In the genomic region with DNA sequence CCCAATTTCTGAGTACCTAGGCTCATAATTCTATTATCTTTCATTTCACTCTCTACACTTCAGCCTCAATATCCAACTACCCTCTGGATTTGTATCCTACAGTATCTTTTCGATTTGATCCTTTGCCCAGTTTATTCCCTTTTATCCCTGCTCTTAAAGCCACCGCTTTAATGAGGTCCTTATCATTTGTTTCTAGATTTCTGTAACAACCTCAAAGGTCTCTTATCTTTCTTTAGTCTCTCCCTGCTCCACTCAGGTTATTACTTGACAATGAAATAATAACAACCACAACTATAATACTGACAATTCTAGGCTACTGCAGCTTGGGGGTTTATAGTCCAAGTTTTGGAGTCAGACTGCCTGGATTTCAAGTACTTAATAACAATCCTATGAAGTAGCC, we compare ENCODE assay signal across 23 cellular contexts. TPM values are rescaled to one million over a fixed set of nuclear protein-coding genes. Genes with fewer than 3 reads are reported as not detected.
DNase-seq lines count a peak whose midpoint lies in the region; FAIRE-seq and TF ChIP-seq lines count a peak whose summit lies in the region.
"Had no signal": no experiment of that assay in that cellular context is flagged by ENCODE, and none has a peak within 500 bp of the region (broad histone marks: within the 10 kb centered on the region; RNA-seq: fewer than 3 reads in every experiment).

No MANE protein-coding gene starts in this region.

- H3K4me1 ChIP-seq in HEK293 (ENCODE audit: control insufficient read depth, insufficient read depth, low read length) (peaks cover 20% of the 10 kb centered on the region), small intestine (ENCODE audit: control insufficient read depth in 2 of 2, insufficient read depth in 1 of 2, low read depth in 1 of 2, low read length in 1 of 2) (peaks cover 0 to under 1% of the 10 kb centered on the region in 2 donors)

- DNase-seq in NCI-H2227 treated with DMSO at 0.1 percent for 48 hours (lab: John Stamatoyannopoulos, UW) (peak; percentile 63), NCI-H2227 (lab: John Stamatoyannopoulos, UW; ENCODE audit: unreplicated experiment) (no peak), small intestine (peak; percentile 68), T-helper 9 cell (no peak), DMS79 treated with DMSO at 0.1 percent for 48 hours (lab: John Stamatoyannopoulos, UW) (no peak)
- DNase-seq: AML-193; Caco-2; Calu3; CD4-positive, alpha-beta T cell; CD8-positive, alpha-beta T cell; DND-41; EL; GDM1 had no signal

- H3K36me3 ChIP-seq in HEK293 (ENCODE audit: control insufficient read depth in 2 of 2, insufficient read depth in 1 of 2, low read length in 2 of 2) (no peaks in the 10 kb centered on the region), small intestine (ENCODE audit: control insufficient read depth in 2 of 2, insufficient read depth in 2 of 2, low read length in 2 of 2) (no peaks in the 10 kb centered on the region)
- H3K36me3 ChIP-seq: BLaER1 treated with 17β-estradiol and CSF1 and Interleukin-3, amounts not matched to agents 10 nM and 100 nM had no signal

- peak; percentile 5 for FAIRE-seq in small intestine (lab: Jason Lieb, UNC)
- FAIRE-seq: A549, D721Med, GM12878, GM12892, GM18507, GM19239 had no signal

- H3K4me3 ChIP-seq in HEK293 (ENCODE audit: low read depth, low read length) (no peak overlapping the region), small intestine (ENCODE audit: low read depth in 1 of 2, low read length in 2 of 2) (no peak overlapping the region)
- H3K4me3 ChIP-seq: A549; BLaER1 treated with 17β-estradiol and CSF1 and Interleukin-3, amounts not matched to agents 10 nM and 100 nM; GM12878 had no signal

- 18 to 66% (median 38%) methylated on average over 2 of the region's 2 CpGs for WGBS in small intestine, 3 donors

- CTCF ChIA-PET in HEK293 (lab: Yijun Ruan, JAX): interaction anchor here (0.7 kb wide), 1 partner anchor 46 kb away, joined by 3 read pairs; no protein-coding TSS in a partner anchor

- H3K9me3 ChIP-seq in HEK293 (ENCODE audit: control insufficient read depth, insufficient read depth, low read depth, low read length): no peaks in the 10 kb centered on the region
- H3K9me3 ChIP-seq in small intestine (ENCODE audit: control insufficient read depth, low read depth): no peaks in the 10 kb centered on the region
- H3K9me3 ChIP-seq: A549; BLaER1 treated with 17β-estradiol and CSF1 and Interleukin-3, amounts not matched to agents 10 nM and 100 nM; Caco-2 had no signal

- H3K27ac ChIP-seq in HEK293 (ENCODE audit: extremely low read depth, low read depth, low read length) (no peak overlapping the region), small intestine (ENCODE audit: low read depth in 1 of 2, low read length in 1 of 2) (no peak overlapping the region)
- H3K27ac ChIP-seq: 22Rv1; A549; BLaER1 treated with 17β-estradiol and CSF1 and Interleukin-3, amounts not matched to agents 10 nM and 100 nM; C4-2B had no signal

- no peaks in the 10 kb centered on the region for H3K27me3 ChIP-seq in small intestine (ENCODE audit: control insufficient read depth in 2 of 2, insufficient read depth in 2 of 2, low read length in 2 of 2)
- H3K27me3 ChIP-seq: BLaER1 treated with 17β-estradiol and CSF1 and Interleukin-3, amounts not matched to agents 10 nM and 100 nM had no signal

- TF ChIP-seq CTCF in HEK293 (tag by site-specific recombination; IDR thresholded peaks at IDR 0.05): no peak

- POLR2A ChIA-PET in HEK293 (lab: Yijun Ruan, JAX): no interaction called here

TF ChIP-seq in HEK293, 187 proteins besides CTCF, POLR2A, EP300 and RAD21:
- TF ChIP-seq ZNF785 (tag by site-specific recombination; IDR thresholded peaks at IDR 0.05) (no peak), TCF7L2 (IDR thresholded peaks at IDR 0.05; ENCODE audit: borderline replicate concordance, low read depth, low read length) (peak; percentile 73; the same call in 1 of the 2 replicates)

RNA-seq across cellular contexts. Expression of a gene that starts 25.9 kb away (rescaled TPM):
- polyA plus RNA-seq in small intestine: 10 to 100 TPM; 27.5 to 38.2 (median 32.4) TPM

RNA-seq across cellular contexts. Expression of a gene that starts 39.1 kb away (rescaled TPM):
- polyA plus RNA-seq in small intestine: 1 to 10 TPM in 1 of 3 donors, under 1 TPM in 2; 0.45 to 1.5 (median 0.81) TPM

RNA-seq across cellular contexts. Expression of a gene that starts 54.8 kb away (rescaled TPM):
- polyA plus RNA-seq in small intestine: 100 to 1,000 TPM in 1 of 3 donors, 10 to 100 TPM in 2; 72.6 to 212 (median 97.3) TPM

Comparison
In these comparisons a context has a peak if more than half of its experiments do, and no peak if none do; other contexts are left out.
1. DNase-seq: peak in NCI-H2227 treated with DMSO at 0.1 percent for 48 hours (single experiment) and small intestine (single experiment); none in NCI-H2227 (single experiment), T-helper 9 cell (single experiment) and DMS79 treated with DMSO at 0.1 percent for 48 hours (single experiment).